ENCODE assay signal across 27 cellular contexts in genomic region chr10:60911715-60912114, GRCh38.
"Had no signal": no experiment of that assay in that cellular context is flagged by ENCODE, and none has a peak within 500 bp of the region (broad histone marks: within the 10 kb centered on the region; RNA-seq: fewer than 3 reads in every experiment).

No MANE protein-coding gene starts in this region.

- H3K36me3 ChIP-seq: adrenal gland, esophagus squamous epithelium, ovary, transverse colon had no signal

- H3K27ac ChIP-seq: epithelial cell of prostate, transverse colon had no signal

- H3K27ac Mint-ChIP-seq: activated B cell treated with CpG ODN at 0.5 μM for 24 hours; activated CD8-positive, alpha-beta memory T cell treated with anti-CD3 and anti-CD28 coated beads, Interleukin-2, amount 10 ng/mL, durations not matched to agents 7 days and 5 days; activated CD8-positive, alpha-beta T cell treated with anti-CD3 and anti-CD28 coated beads, Interleukin-2, amount 10 ng/mL, durations not matched to agents 7 days and 5 days; activated naive CD8-positive, alpha-beta T cell treated with anti-CD3 and anti-CD28 coated beads for 36 hours; activated T-cell treated with anti-CD3 and anti-CD28 coated beads, Interleukin-2, amount 50 U/mL, for 72 hours; dendritic cell treated with granulocyte-macrophage colony-stimulating factor and Interleukin-4, amounts not matched to agents 40 ng/mL and 50 ng/mL, for 4 days; progenitor cell of endocrine pancreas; T-helper 2 cell treated with Interferon-gamma antibody and Interleukin-4, amounts not matched to agents 5 μg/mL and 100 μg/mL, for 36 hours had no signal

- H3K36me3 Mint-ChIP-seq: activated CD8-positive, alpha-beta memory T cell treated with anti-CD3 and anti-CD28 coated beads, Interleukin-2, amount 10 ng/mL, durations not matched to agents 7 days and 5 days; activated naive CD8-positive, alpha-beta T cell treated with anti-CD3 and anti-CD28 coated beads for 36 hours had no signal

- ATAC-seq: activated CD8-positive, alpha-beta memory T cell treated with anti-CD3 and anti-CD28 coated beads, Interleukin-2, amount 10 ng/mL, durations not matched to agents 7 days and 5 days; activated CD8-positive, alpha-beta T cell treated with anti-CD3 and anti-CD28 coated beads, Interleukin-2, amount 10 ng/mL, durations not matched to agents 7 days and 5 days; activated T-cell treated with anti-CD3 and anti-CD28 coated beads, Interleukin-2, amount 50 U/mL, for 72 hours; left ventricle myocardium superior; mucosa of descending colon had no signal

- H3K4me3 Mint-ChIP-seq: activated B cell treated with CpG ODN at 0.5 μM for 24 hours; activated CD8-positive, alpha-beta memory T cell treated with anti-CD3 and anti-CD28 coated beads, Interleukin-2, amount 10 ng/mL, durations not matched to agents 7 days and 5 days; activated CD8-positive, alpha-beta T cell treated with anti-CD3 and anti-CD28 coated beads, Interleukin-2, amount 10 ng/mL, durations not matched to agents 7 days and 5 days; activated naive CD8-positive, alpha-beta T cell treated with anti-CD3 and anti-CD28 coated beads for 36 hours; activated T-cell treated with anti-CD3 and anti-CD28 coated beads, Interleukin-2, amount 50 U/mL, for 72 hours; dendritic cell treated with granulocyte-macrophage colony-stimulating factor and Interleukin-4, amounts not matched to agents 40 ng/mL and 50 ng/mL, for 4 days had no signal

- DNase-seq: activated B cell treated with CpG ODN at 0.5 μM for 24 hours; activated CD4-positive, alpha-beta T cell treated with anti-CD3 and anti-CD28 coated beads, Interleukin-2, amount 50 U/mL, for 1 hour; activated CD8-positive, alpha-beta memory T cell treated with anti-CD3 and anti-CD28 coated beads, Interleukin-2, amount 10 ng/mL, durations not matched to agents 7 days and 5 days; activated CD8-positive, alpha-beta T cell treated with anti-CD3 and anti-CD28 coated beads, Interleukin-2, amount 10 ng/mL, durations not matched to agents 7 days and 5 days; activated effector memory CD4-positive, alpha-beta T cell treated with Interleukin-2 at 50 U/mL for 16 hours; activated naive CD4-positive, alpha-beta T cell treated with Interleukin-2 at 50 U/mL for 16 hours; activated naive CD8-positive, alpha-beta T cell treated with anti-CD3 and anti-CD28 coated beads for 36 hours; activated T-cell treated with anti-CD3 and anti-CD28 coated beads, Interleukin-2, amount 50 U/mL, for 72 hours; adrenal gland; central memory CD4-positive, alpha-beta T cell; effector CD4-positive, alpha-beta T cell; esophagus squamous epithelium; foreskin melanocyte; left ventricle myocardium superior; mucosa of descending colon; retina; stimulated activated CD4-positive, alpha-beta T cell treated with anti-CD3 and anti-CD28 coated beads, Interleukin-15, amount 100 ng/mL, for 24 hours; stimulated activated CD4-positive, alpha-beta T cell treated with anti-CD3 and anti-CD28 coated beads, Interleukin-2, amount 100 ng/mL, for 24 hours; stimulated activated naive CD4-positive, alpha-beta T cell; T-helper 1 cell; transverse colon had no signal

- H3K27me3 Mint-ChIP-seq: activated B cell treated with CpG ODN at 0.5 μM for 24 hours; dendritic cell treated with granulocyte-macrophage colony-stimulating factor and Interleukin-4, amounts not matched to agents 40 ng/mL and 50 ng/mL, for 4 days; progenitor cell of endocrine pancreas had no signal

- H3K9me3 ChIP-seq: adrenal gland, mucosa of descending colon, ovary, transverse colon, vagina had no signal

- H3K27me3 ChIP-seq: adrenal gland, esophagus squamous epithelium, ovary, transverse colon, vagina had no signal

- H3K4me3 ChIP-seq: adrenal gland, esophagus squamous epithelium, mucosa of descending colon, ovary, transverse colon, vagina had no signal
